Comparison of ENCODE assay signal across 17 cellular contexts in genomic region chr11:96050435-96051182, GRCh38.
DNase-seq lines count a peak whose midpoint lies in the region; ATAC-seq and TF ChIP-seq lines count a peak whose summit lies in the region.
"Had no signal": no experiment of that assay in that cellular context is flagged by ENCODE, and none has a peak within 500 bp of the region (broad histone marks: within the 10 kb centered on the region; RNA-seq: fewer than 3 reads in every experiment).

No MANE protein-coding gene starts in this region.

- H3K27me3 Mint-ChIP-seq in HFFc6 (ENCODE audit: insufficient read depth): peaks cover 3% of the 10 kb centered on the region; the same call in 1 of the 2 replicates
- no peaks in the 10 kb centered on the region for H3K27me3 Mint-ChIP-seq in stimulated activated memory B cell treated with anti-CD40 and anti-IgM and Interleukin-4, amounts not matched to agents 10 μg/mL and 1 μg/mL and 100 μg/mL, for 72 hours
- H3K27me3 Mint-ChIP-seq: dendritic cell treated with granulocyte-macrophage colony-stimulating factor and Interleukin-4, amounts not matched to agents 40 ng/mL and 50 ng/mL, for 4 days; natural killer cell treated with Interleukin-12 subunit alpha and Interleukin-12 subunit beta and Interleukin-15 and Interleukin-18, amount 100 ng/mL, for 72 hours had no signal

- peaks cover 10% of the 10 kb centered on the region for H3K36me3 Mint-ChIP-seq in HFFc6 (ENCODE audit: low read depth)
- peaks cover 21% of the 10 kb centered on the region for H3K36me3 Mint-ChIP-seq in stimulated activated memory B cell treated with anti-CD40 and anti-IgM and Interleukin-4, amounts not matched to agents 10 μg/mL and 1 μg/mL and 100 μg/mL, for 72 hours

- no peak for ATAC-seq in stimulated activated memory B cell treated with anti-CD40 and anti-IgM and Interleukin-4, amounts not matched to agents 10 μg/mL and 1 μg/mL and 100 μg/mL, for 72 hours
- ATAC-seq in activated CD4-positive, CD25-positive, alpha-beta regulatory T cell treated with anti-CD3 and anti-CD28 coated beads, Interleukin-2, amount 50 U/mL, for 24 hours: no peak
- ATAC-seq: CD8-positive, alpha-beta T cell; gastroesophageal sphincter; natural killer cell treated with Interleukin-12 subunit alpha and Interleukin-12 subunit beta and Interleukin-15 and Interleukin-18, amount 100 ng/mL, for 72 hours had no signal

- H3K4me3 ChIP-seq in brain microvascular endothelial cell (ENCODE audit: low read depth, low read length): no peak overlapping the region
- H3K4me3 ChIP-seq in mesodermal cell (ENCODE audit: extremely low read depth, insufficient read depth, low read length, poor library complexity, severe bottlenecking): no peak overlapping the region
- H3K4me3 ChIP-seq: gastroesophageal sphincter, PC-9, spleen, thyroid gland had no signal

- no peaks in the 10 kb centered on the region for H3K9me3 ChIP-seq in mesodermal cell (ENCODE audit: control insufficient read depth, low read length)
- H3K9me3 ChIP-seq: gastroesophageal sphincter, spleen, thyroid gland had no signal

- WGBS in mesodermal cell (ENCODE audit: insufficient coverage in 2 of 2), 2 experiments: 80 to 86% methylated on average over 1 of the region's 1 CpG

- peaks cover 90% of the 10 kb centered on the region for H3K4me1 Mint-ChIP-seq in HFFc6 (ENCODE audit: low read depth)
- H3K4me1 Mint-ChIP-seq in stimulated activated memory B cell treated with anti-CD40 and anti-IgM and Interleukin-4, amounts not matched to agents 10 μg/mL and 1 μg/mL and 100 μg/mL, for 72 hours: peaks cover 44% of the 10 kb centered on the region

- no peak overlapping the region; the same call in none of the 2 replicates for H3K4me3 Mint-ChIP-seq in HFFc6
- H3K4me3 Mint-ChIP-seq in stimulated activated memory B cell treated with anti-CD40 and anti-IgM and Interleukin-4, amounts not matched to agents 10 μg/mL and 1 μg/mL and 100 μg/mL, for 72 hours: no peak overlapping the region
- H3K4me3 Mint-ChIP-seq: CD8-positive, alpha-beta T cell; dendritic cell treated with granulocyte-macrophage colony-stimulating factor and Interleukin-4, amounts not matched to agents 40 ng/mL and 50 ng/mL, for 4 days; natural killer cell treated with Interleukin-12 subunit alpha and Interleukin-12 subunit beta and Interleukin-15 and Interleukin-18, amount 100 ng/mL, for 72 hours had no signal

- H3K36me3 ChIP-seq in brain microvascular endothelial cell (replicated peaks): no peaks in the 10 kb centered on the region
- peaks cover 5% of the 10 kb centered on the region for H3K36me3 ChIP-seq in mesodermal cell (ENCODE audit: control insufficient read depth, insufficient read depth, low read length)
- H3K36me3 ChIP-seq: gastroesophageal sphincter, spleen, thyroid gland had no signal

- H3K27ac ChIP-seq in brain microvascular endothelial cell (peak overlapping the region; percentile 75), mesodermal cell (ENCODE audit: low read depth, low read length, severe bottlenecking) (peak overlapping the region; percentile 48)
- H3K27ac ChIP-seq: gastroesophageal sphincter, HL-60, PC-9, spleen, thyroid gland had no signal

- H3K4me1 ChIP-seq in mesodermal cell (ENCODE audit: control insufficient read depth, insufficient read depth, low read length, poor library complexity, severe bottlenecking): peaks cover 42% of the 10 kb centered on the region

- in situ Hi-C loops in brain microvascular endothelial cell (cut with HindIII; ENCODE audit: low pct_ligation_motif_present, low sequenced_read_pairs): no loop called here

- H3K27ac Mint-ChIP-seq in HFFc6: peak overlapping the region; percentile 69
- H3K27ac Mint-ChIP-seq in stimulated activated memory B cell treated with anti-CD40 and anti-IgM and Interleukin-4, amounts not matched to agents 10 μg/mL and 1 μg/mL and 100 μg/mL, for 72 hours: no peak overlapping the region
- H3K27ac Mint-ChIP-seq: CD8-positive, alpha-beta T cell; dendritic cell treated with granulocyte-macrophage colony-stimulating factor and Interleukin-4, amounts not matched to agents 40 ng/mL and 50 ng/mL, for 4 days; natural killer cell treated with Interleukin-12 subunit alpha and Interleukin-12 subunit beta and Interleukin-15 and Interleukin-18, amount 100 ng/mL, for 72 hours had no signal

- H3K27me3 ChIP-seq in brain microvascular endothelial cell (replicated peaks): no peaks in the 10 kb centered on the region
- H3K27me3 ChIP-seq: gastroesophageal sphincter, spleen, thyroid gland had no signal

- TF ChIP-seq CTCF in HFFc6 (IDR thresholded peaks at IDR 0.05) (peak; percentile 50), brain microvascular endothelial cell (IDR thresholded peaks at IDR 0.05; ENCODE audit: low read depth, low read length, missing control alignments) (peak; percentile 45)

- peak; percentile 72 for DNase-seq in EH (ENCODE audit: low read depth)
- DNase-seq in HFFc6: peak; percentile 78
- DNase-seq in brain microvascular endothelial cell: peak; percentile 83
- DNase-seq in activated CD4-positive, alpha-beta T cell treated with anti-CD3 and anti-CD28 coated beads for 48 hours: no peak
- no peak for DNase-seq in GOT3 (lab: John Stamatoyannopoulos, UW)
- DNase-seq: activated naive CD4-positive, alpha-beta T cell treated with Interleukin-2 at 50 U/mL for 16 hours; CD8-positive, alpha-beta T cell; spleen; thyroid gland had no signal

- no peaks in the 10 kb centered on the region for H3K9me3 Mint-ChIP-seq in HFFc6
- H3K9me3 Mint-ChIP-seq in stimulated activated memory B cell treated with anti-CD40 and anti-IgM and Interleukin-4, amounts not matched to agents 10 μg/mL and 1 μg/mL and 100 μg/mL, for 72 hours: no peaks in the 10 kb centered on the region
- H3K9me3 Mint-ChIP-seq: CD8-positive, alpha-beta T cell; dendritic cell treated with granulocyte-macrophage colony-stimulating factor and Interleukin-4, amounts not matched to agents 40 ng/mL and 50 ng/mL, for 4 days; natural killer cell treated with Interleukin-12 subunit alpha and Interleukin-12 subunit beta and Interleukin-15 and Interleukin-18, amount 100 ng/mL, for 72 hours had no signal

Comparison
In these comparisons a context has a peak if more than half of its experiments do, and no peak if none do; other contexts are left out.
1. DNase-seq: peak in EH (single experiment), HFFc6 (single experiment) and brain microvascular endothelial cell (single experiment); none in activated CD4-positive, alpha-beta T cell treated with anti-CD3 and anti-CD28 coated beads for 48 hours (single experiment) and GOT3 (single experiment).